8 cellular contexts compared by ENCODE assay signal in genomic region chr17:49132699-49133364, GRCh38. TPM values are rescaled to one million over a fixed set of nuclear protein-coding genes. Genes with fewer than 3 reads are reported as not detected.
DNase-seq lines count a peak whose midpoint lies in the region; ATAC-seq lines count a peak whose summit lies in the region.

A gene with protein sequence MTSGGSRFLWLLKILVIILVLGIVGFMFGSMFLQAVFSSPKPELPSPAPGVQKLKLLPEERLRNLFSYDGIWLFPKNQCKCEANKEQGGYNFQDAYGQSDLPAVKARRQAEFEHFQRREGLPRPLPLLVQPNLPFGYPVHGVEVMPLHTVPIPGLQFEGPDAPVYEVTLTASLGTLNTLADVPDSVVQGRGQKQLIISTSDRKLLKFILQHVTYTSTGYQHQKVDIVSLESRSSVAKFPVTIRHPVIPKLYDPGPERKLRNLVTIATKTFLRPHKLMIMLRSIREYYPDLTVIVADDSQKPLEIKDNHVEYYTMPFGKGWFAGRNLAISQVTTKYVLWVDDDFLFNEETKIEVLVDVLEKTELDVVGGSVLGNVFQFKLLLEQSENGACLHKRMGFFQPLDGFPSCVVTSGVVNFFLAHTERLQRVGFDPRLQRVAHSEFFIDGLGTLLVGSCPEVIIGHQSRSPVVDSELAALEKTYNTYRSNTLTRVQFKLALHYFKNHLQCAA (plus strand): TSS chr17:49132769. CDS start chr17:49132793, 24 bp downstream.

- H3K27me3 Mint-ChIP-seq in immature natural killer cell (ENCODE audit: low read depth in 3 of 3): peaks cover 7 to 20% (median 19%) of the 10 kb centered on the region in 3 donors

- peaks cover 0 to 4% of the 10 kb centered on the region in 2 donors for H3K36me3 Mint-ChIP-seq in activated naive CD4-positive, alpha-beta T cell treated with anti-CD3 and anti-CD28 coated beads, Interleukin-2, amount 50 U/mL, for 72 hours
- H3K36me3 Mint-ChIP-seq in immature natural killer cell: no peaks in the 10 kb centered on the region

- peaks cover 5 to 8% of the 10 kb centered on the region in 2 donors for H3K4me1 Mint-ChIP-seq in immature natural killer cell

- no peak within 1 kb of the TSS for H3K27ac Mint-ChIP-seq in activated naive CD4-positive, alpha-beta T cell treated with anti-CD3 and anti-CD28 coated beads, Interleukin-2, amount 50 U/mL, for 72 hours
- H3K27ac Mint-ChIP-seq in immature natural killer cell: no peak within 1 kb of the TSS

- peak; percentile 38 to 43 for ATAC-seq in activated naive CD4-positive, alpha-beta T cell treated with anti-CD3 and anti-CD28 coated beads, Interleukin-2, amount 50 U/mL, for 72 hours
- peak; percentile 23 for ATAC-seq in stimulated activated naive CD8-positive, alpha-beta T cell treated with anti-CD3 and anti-CD28 coated beads, Interleukin-15, Interleukin-2, amounts not matched to agents 100 U/mL and 50 U/mL, for 24 hours

- H3K4me3 Mint-ChIP-seq in immature natural killer cell: peak within 1 kb of the TSS in 4 of 5 donors; percentile 29 to 57 (median 34)

- peak; percentile 46 for DNase-seq in NCI-H82 (lab: John Stamatoyannopoulos, UW)
- DNase-seq in NCI-H82 treated with DMSO at 0.1 percent for 48 hours (lab: John Stamatoyannopoulos, UW; ENCODE audit: unreplicated experiment): no peak
- DNase-seq in activated naive CD4-positive, alpha-beta T cell treated with anti-CD3 and anti-CD28 coated beads, Interleukin-2, amount 50 U/mL, for 72 hours (ENCODE audit: low spot score in 2 of 2): peak in 1 of 2 donors; percentile 16
- no peak for DNase-seq in immature natural killer cell
- DNase-seq in stimulated activated naive CD8-positive, alpha-beta T cell treated with anti-CD3 and anti-CD28 coated beads, Interleukin-15, Interleukin-2, amounts not matched to agents 100 U/mL and 50 U/mL, for 24 hours: peak; percentile 8
- DNase-seq in NCI-H2171 treated with DMSO at 0.1 percent for 48 hours (lab: John Stamatoyannopoulos, UW): no peak
- no peak for DNase-seq in MV-4-11 (lab: John Stamatoyannopoulos, UW)
- DNase-seq in posterior cingulate gyrus: no peak

- H3K9me3 Mint-ChIP-seq in activated naive CD4-positive, alpha-beta T cell treated with anti-CD3 and anti-CD28 coated beads, Interleukin-2, amount 50 U/mL, for 72 hours: no peaks in the 10 kb centered on the region
- H3K9me3 Mint-ChIP-seq in immature natural killer cell: peaks cover 0 to 2% (median 0%) of the 10 kb centered on the region in 6 donors

- intact Hi-C loops in posterior cingulate gyrus (cut with DNase I): no loop called here

RNA-seq across cellular contexts. Expression of the gene that starts here (rescaled TPM):
- under 1 TPM in 1 of 2 donors, not detected in 1; 0.02 TPM for total RNA-seq in activated naive CD4-positive, alpha-beta T cell treated with anti-CD3 and anti-CD28 coated beads, Interleukin-2, amount 50 U/mL, for 72 hours
- not detected for polyA plus RNA-seq in immature natural killer cell

Comparison
In these comparisons a context has a peak if more than half of its experiments do, and no peak if none do; other contexts are left out.
1. DNase-seq: peak in NCI-H82 (single experiment) and stimulated activated naive CD8-positive, alpha-beta T cell treated with anti-CD3 and anti-CD28 coated beads, Interleukin-15, Interleukin-2, amounts not matched to agents 100 U/mL and 50 U/mL, for 24 hours (single experiment); none in NCI-H82 treated with DMSO at 0.1 percent for 48 hours (single experiment), immature natural killer cell (0 of 3), NCI-H2171 treated with DMSO at 0.1 percent for 48 hours (single experiment), MV-4-11 (single experiment) and posterior cingulate gyrus (0 of 10).
2. Peak in ATAC-seq in activated naive CD4-positive, alpha-beta T cell treated with anti-CD3 and anti-CD28 coated beads, Interleukin-2, amount 50 U/mL, for 72 hours; RNA of the gene not detected or under 1 TPM.